Comparison of ENCODE assay signal across 29 cellular contexts in the genomic region with DNA sequence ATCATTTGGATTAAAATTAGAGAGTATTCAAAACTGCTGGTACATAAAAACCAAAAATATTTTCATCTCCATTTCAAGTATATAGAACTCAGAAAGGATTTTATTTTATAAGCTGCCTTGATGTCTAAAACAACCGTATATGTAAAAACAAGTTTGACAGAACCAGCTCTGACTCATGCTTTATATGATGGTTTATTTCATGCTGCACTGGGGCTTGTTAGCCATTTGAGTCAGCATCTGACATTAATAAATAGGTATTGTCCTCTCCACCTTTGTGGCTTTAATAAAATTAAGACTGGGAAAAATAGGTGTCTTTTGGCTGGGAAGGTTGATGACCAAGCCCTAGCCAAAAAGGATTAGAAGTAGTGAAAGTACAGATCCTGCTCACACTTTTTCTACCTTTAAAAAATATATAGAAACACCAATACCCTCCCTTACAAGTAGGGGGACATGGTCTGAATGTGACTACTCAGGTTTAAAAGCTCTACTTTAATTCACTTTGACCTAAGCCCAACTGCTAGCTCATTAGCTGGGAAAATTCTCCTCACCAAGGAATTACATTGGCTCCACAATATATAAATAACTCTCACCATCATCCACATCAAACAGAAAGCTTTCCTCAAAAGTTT.
A peak's percentile ranks its signal among the peaks of the same experiment; 100 is the strongest.
DNase-seq lines count a peak whose midpoint lies in the region; ATAC-seq, FAIRE-seq and TF ChIP-seq lines count a peak whose summit lies in the region.
"Had no signal": no experiment of that assay in that cellular context is flagged by ENCODE, and none has a peak within 500 bp of the region (broad histone marks: within the 10 kb centered on the region; RNA-seq: fewer than 3 reads in every experiment).

No MANE protein-coding gene starts in this region.

- ATAC-seq in esophagus mucosa (peak; percentile 77), pancreas (no peak), mucosa of descending colon (no peak)
- no peak for ATAC-seq in naive thymus-derived CD8-positive, alpha-beta T cell
- ATAC-seq: activated CD8-positive, alpha-beta T cell treated with anti-CD3 and anti-CD28 coated beads, Interleukin-2, amount 10 ng/mL, durations not matched to agents 7 days and 5 days; heart right ventricle; left lung; stimulated activated naive B cell treated with anti-CD40 and anti-IgM and Interleukin-4, amounts not matched to agents 10 μg/mL and 1 μg/mL and 100 μg/mL, for 72 hours had no signal

- no peaks in the 10 kb centered on the region for H3K36me3 ChIP-seq in ascending aorta
- H3K36me3 ChIP-seq in pancreas, result no peaks in the 10 kb centered on the region
- no peaks in the 10 kb centered on the region for H3K36me3 ChIP-seq in mucosa of descending colon (ENCODE audit: low read depth)
- H3K36me3 ChIP-seq in testis (ENCODE audit: low read depth, missing control alignments), result no peaks in the 10 kb centered on the region
- H3K36me3 ChIP-seq: HAP-1, heart right ventricle, left lung, prostate gland, thyroid gland had no signal

- H3K9me3 Mint-ChIP-seq in naive thymus-derived CD8-positive, alpha-beta T cell, result no peaks in the 10 kb centered on the region
- H3K9me3 Mint-ChIP-seq: CD4-positive, alpha-beta T cell; stimulated activated naive B cell treated with anti-CD40 and anti-IgM and Interleukin-4, amounts not matched to agents 10 μg/mL and 1 μg/mL and 100 μg/mL, for 72 hours had no signal

- no peaks in the 10 kb centered on the region for H3K4me1 Mint-ChIP-seq in naive thymus-derived CD8-positive, alpha-beta T cell
- H3K4me1 Mint-ChIP-seq: stimulated activated naive B cell treated with anti-CD40 and anti-IgM and Interleukin-4, amounts not matched to agents 10 μg/mL and 1 μg/mL and 100 μg/mL, for 72 hours had no signal

- POLR2A ChIA-PET in naive thymus-derived CD8-positive, alpha-beta T cell (lab: Charles Lee), result no interaction called here

- no peaks in the 10 kb centered on the region for H3K36me3 Mint-ChIP-seq in naive thymus-derived CD8-positive, alpha-beta T cell
- H3K36me3 Mint-ChIP-seq: stimulated activated naive B cell treated with anti-CD40 and anti-IgM and Interleukin-4, amounts not matched to agents 10 μg/mL and 1 μg/mL and 100 μg/mL, for 72 hours had no signal

- H3K9me3 ChIP-seq in ascending aorta (no peaks in the 10 kb centered on the region), pancreas (no peaks in the 10 kb centered on the region), mucosa of descending colon (no peaks in the 10 kb centered on the region), testis (no peaks in the 10 kb centered on the region)
- H3K9me3 ChIP-seq: HAP-1, heart right ventricle, left lung, prostate gland, thyroid gland had no signal

- TF ChIP-seq POLR2A in testis (IDR thresholded peaks at IDR 0.05), result no peak

- intact Hi-C loops in ascending aorta (cut with DNase I) (no loop called here), pancreas (cut with DNase I) (no loop called here), mucosa of descending colon (cut with DNase I, micrococcal nuclease) (no loop called here), testis (cut with DNase I; ENCODE audit: low total_unique reads) (no loop called here)

- H3K4me3 ChIP-seq in ascending aorta (no peak overlapping the region), pancreas (no peak overlapping the region), mucosa of descending colon (no peak overlapping the region), testis (no peak overlapping the region)
- H3K4me3 ChIP-seq: HAP-1, heart right ventricle, left lung, prostate gland, thyroid gland had no signal

- no peak for TF ChIP-seq CTCF in ascending aorta (IDR thresholded peaks at IDR 0.05)
- TF ChIP-seq CTCF in pancreas (IDR thresholded peaks at IDR 0.05), result no peak
- TF ChIP-seq CTCF in mucosa of descending colon (IDR thresholded peaks at IDR 0.05), result no peak
- TF ChIP-seq CTCF in testis (IDR thresholded peaks at IDR 0.05), result no peak

- WGBS in pancreas, 2 donors, result 82% methylated on average over 1 of the region's 1 CpG
- 69 to 88% methylated on average over 1 of the region's 1 CpG for WGBS in testis, 2 donors

- no peak overlapping the region for H3K27ac Mint-ChIP-seq in naive thymus-derived CD8-positive, alpha-beta T cell
- H3K27ac Mint-ChIP-seq: activated CD8-positive, alpha-beta T cell treated with anti-CD3 and anti-CD28 coated beads, Interleukin-2, amount 10 ng/mL, durations not matched to agents 7 days and 5 days; CD4-positive, alpha-beta T cell; stimulated activated naive B cell treated with anti-CD40 and anti-IgM and Interleukin-4, amounts not matched to agents 10 μg/mL and 1 μg/mL and 100 μg/mL, for 72 hours had no signal

- no peak overlapping the region for H3K4me3 Mint-ChIP-seq in naive thymus-derived CD8-positive, alpha-beta T cell
- H3K4me3 Mint-ChIP-seq: activated CD8-positive, alpha-beta T cell treated with anti-CD3 and anti-CD28 coated beads, Interleukin-2, amount 10 ng/mL, durations not matched to agents 7 days and 5 days; CD4-positive, alpha-beta T cell; stimulated activated naive B cell treated with anti-CD40 and anti-IgM and Interleukin-4, amounts not matched to agents 10 μg/mL and 1 μg/mL and 100 μg/mL, for 72 hours had no signal

- peak overlapping the region; percentile 12 to 67 for H3K27ac ChIP-seq in ascending aorta
- H3K27ac ChIP-seq in pancreas, result no peak overlapping the region
- no peak overlapping the region for H3K27ac ChIP-seq in testis
- H3K27ac ChIP-seq: left lung, prostate gland, thyroid gland had no signal

- DNase-seq in HPDE6-E6E7 (ENCODE audit: extremely low spot score), result peak; percentile 39
- no peak for DNase-seq in ascending aorta (ENCODE audit: low spot score in 2 of 2)
- DNase-seq in pancreas, result no peak
- no peak for DNase-seq in naive thymus-derived CD8-positive, alpha-beta T cell
- DNase-seq in mucosa of descending colon, result no peak
- DNase-seq in testis, result no peak
- DNase-seq in SW480 (ENCODE audit: low spot score), result no peak
- DNase-seq: activated CD4-positive, CD25-positive, alpha-beta regulatory T cell treated with anti-CD3 and anti-CD28 coated beads, Interleukin-2, amount 50 U/mL, for 72 hours; activated CD8-positive, alpha-beta T cell treated with anti-CD3 and anti-CD28 coated beads, Interleukin-2, amount 10 ng/mL, durations not matched to agents 7 days and 5 days; activated naive CD4-positive, alpha-beta T cell; activated T-cell treated with anti-CD3 and anti-CD28 coated beads, Interleukin-2, amount 50 U/mL, for 1 hour; amygdala; CD4-positive, alpha-beta T cell; effector CD4-positive, alpha-beta T cell; heart right ventricle; KBM-7; left lung; NCI-H187 treated with DMSO at 0.1 percent for 48 hours; NCI-H226; NCI-H774; Right ventricle myocardium superior; stimulated activated CD4-positive, alpha-beta T cell treated with anti-CD3 and anti-CD28 coated beads, Interleukin-1b, Interleukin-23, amount 100 ng/mL, for 48 hours; stimulated activated naive B cell treated with anti-CD40 and anti-IgM and Interleukin-4, amounts not matched to agents 10 μg/mL and 1 μg/mL and 100 μg/mL, for 72 hours; SW 1271; thyroid gland had no signal

- peaks cover 0 to 4% of the 10 kb centered on the region in 2 donors for H3K4me1 ChIP-seq in ascending aorta
- no peaks in the 10 kb centered on the region for H3K4me1 ChIP-seq in pancreas
- no peaks in the 10 kb centered on the region for H3K4me1 ChIP-seq in mucosa of descending colon (ENCODE audit: low read depth)
- H3K4me1 ChIP-seq in testis, result no peaks in the 10 kb centered on the region
- H3K4me1 ChIP-seq: HAP-1, left lung, prostate gland, thyroid gland had no signal

- FAIRE-seq in pancreas (lab: Jason Lieb, UNC), result peak; percentile 26
- FAIRE-seq: GM18507 had no signal

- H3K27me3 ChIP-seq in ascending aorta (no peaks in the 10 kb centered on the region), pancreas (no peaks in the 10 kb centered on the region), testis (no peaks in the 10 kb centered on the region)
- H3K27me3 ChIP-seq: heart right ventricle, left lung, thyroid gland had no signal

- H3K27me3 Mint-ChIP-seq in naive thymus-derived CD8-positive, alpha-beta T cell, result peaks cover 0 to 2% (median 0%) of the 10 kb centered on the region in 5 donors
- H3K27me3 Mint-ChIP-seq: stimulated activated naive B cell treated with anti-CD40 and anti-IgM and Interleukin-4, amounts not matched to agents 10 μg/mL and 1 μg/mL and 100 μg/mL, for 72 hours had no signal

Comparison
In these comparisons a context has a peak if more than half of its experiments do, and no peak if none do; other contexts are left out.
1. H3K27ac ChIP-seq: peak in ascending aorta (2 of 2); none in pancreas (0 of 4) and testis (0 of 2).